1 cellular context compared by ENCODE assay signal in genomic region chr11:66418168-66418985, GRCh38.
A peak's percentile ranks its signal among the peaks of the same experiment; 100 is the strongest.
TF ChIP-seq lines count a peak whose summit lies in the region.

No MANE protein-coding gene starts in this region.

TF ChIP-seq in HepG2, 621 proteins besides CTCF, POLR2A, EP300 and RAD21 (continued from another document and continues in another):
- TF ChIP-seq ZNF318 (CRISPR knock-in tag; IDR thresholded peaks at IDR 0.05) (no peak), ZNF292 (CRISPR knock-in tag; IDR thresholded peaks at IDR 0.05; ENCODE audit: borderline replicate concordance, low read depth) (no peak), ZNF570 (CRISPR knock-in tag; IDR thresholded peaks at IDR 0.05; ENCODE audit: borderline replicate concordance) (no peak), TFDP2 (CRISPR knock-in tag; IDR thresholded peaks at IDR 0.05) (peak; percentile 36; the same call in 1 of the 2 replicates), GPBP1L1 (CRISPR knock-in tag; IDR thresholded peaks at IDR 0.05) (no peak), ETV5 (CRISPR knock-in tag; IDR thresholded peaks at IDR 0.05; ENCODE audit: borderline replicate concordance) (peak; percentile 14; the same call in 1 of the 2 replicates), SNAPC5 (CRISPR knock-in tag; IDR thresholded peaks at IDR 0.05; ENCODE audit: borderline replicate concordance) (no peak), CERS6 (CRISPR knock-in tag; IDR thresholded peaks at IDR 0.05) (no peak), NFE2L2 (IDR thresholded peaks at IDR 0.05; ENCODE audit: low read length) (no peak), ZMYM4 (CRISPR knock-in tag; IDR thresholded peaks at IDR 0.05) (peak; percentile 46; the same call in 1 of the 2 replicates), TP53 (CRISPR knock-in tag; conservative IDR thresholded peaks at IDR 0.05) (no peak), MED13 (CRISPR knock-in tag; IDR thresholded peaks at IDR 0.05) (no peak), MYNN (CRISPR knock-in tag; IDR thresholded peaks at IDR 0.05; ENCODE audit: low read depth) (no peak), STAT5B (CRISPR knock-in tag; IDR thresholded peaks at IDR 0.05) (peak; percentile 80; the same call in 1 of the 2 replicates), NFYB (CRISPR knock-in tag; IDR thresholded peaks at IDR 0.05) (0 out of 2 replicates have a peak, but pooled peaks have one; percentile 11), RFXAP (CRISPR knock-in tag; IDR thresholded peaks at IDR 0.05; ENCODE audit: borderline replicate concordance) (0 out of 2 replicates have a peak, but pooled peaks have one; percentile 45), KAT2B (IDR thresholded peaks at IDR 0.05; ENCODE audit: borderline replicate concordance, low read depth, low read length) (no peak), SP140L (CRISPR knock-in tag; IDR thresholded peaks at IDR 0.05; ENCODE audit: borderline replicate concordance) (no peak; the same call in 1 of the 2 replicates), ISX (CRISPR knock-in tag; conservative IDR thresholded peaks at IDR 0.05) (peak; percentile 95; the same call in 1 of the 2 replicates), PRDM10 (CRISPR knock-in tag; IDR thresholded peaks at IDR 0.05; ENCODE audit: low read depth) (peak; percentile 43; the same call in 1 of the 2 replicates), PITX1 (CRISPR knock-in tag; IDR thresholded peaks at IDR 0.05) (no peak), PAXIP1 (CRISPR knock-in tag; conservative IDR thresholded peaks at IDR 0.05) (no peak), GABPB1 (CRISPR knock-in tag; IDR thresholded peaks at IDR 0.05) (peak; percentile 30; the same call in 1 of the 2 replicates), DNMT1 (CRISPR knock-in tag; IDR thresholded peaks at IDR 0.05) (no peak), IRF2 (CRISPR knock-in tag; IDR thresholded peaks at IDR 0.05) (peak; percentile 63; the same call in 1 of the 2 replicates), GFI1 (CRISPR knock-in tag; IDR thresholded peaks at IDR 0.05; ENCODE audit: borderline replicate concordance) (0 out of 2 replicates have a peak, but pooled peaks have one; percentile 25), NR1H2 (CRISPR knock-in tag; IDR thresholded peaks at IDR 0.05; ENCODE audit: borderline replicate concordance, low read depth) (no peak), NFE2 (CRISPR knock-in tag; IDR thresholded peaks at IDR 0.05) (no peak), E2F2 (CRISPR knock-in tag; IDR thresholded peaks at IDR 0.05; ENCODE audit: borderline replicate concordance) (no peak)
